8 cellular contexts compared by ENCODE assay signal in genomic region chr17:76268015-76268749, GRCh38. TPM values are rescaled to one million over a fixed set of nuclear protein-coding genes. Genes with fewer than 3 reads are reported as not detected.
DNase-seq lines count a peak whose midpoint lies in the region; ATAC-seq and TF ChIP-seq lines count a peak whose summit lies in the region.

No MANE protein-coding gene starts in this region.

- peak overlapping the region; percentile 80 for H3K27ac Mint-ChIP-seq in stimulated activated memory B cell treated with anti-CD40 and anti-IgM and Interleukin-4, amounts not matched to agents 10 μg/mL and 1 μg/mL and 100 μg/mL, for 72 hours

- no peaks in the 10 kb centered on the region for H3K27me3 Mint-ChIP-seq in stimulated activated memory B cell treated with anti-CD40 and anti-IgM and Interleukin-4, amounts not matched to agents 10 μg/mL and 1 μg/mL and 100 μg/mL, for 72 hours

- peak overlapping the region; percentile 98 for H3K4me3 Mint-ChIP-seq in stimulated activated memory B cell treated with anti-CD40 and anti-IgM and Interleukin-4, amounts not matched to agents 10 μg/mL and 1 μg/mL and 100 μg/mL, for 72 hours

- no peak for TF ChIP-seq CTCF in dorsolateral prefrontal cortex (IDR thresholded peaks at IDR 0.05 in 54 of 56, conservative IDR thresholded peaks at IDR 0.05 in 2 of 56; ENCODE audit: low read depth in 1 of 56, partially characterized antibody in 56 of 56)

- ATAC-seq in stimulated activated memory B cell treated with anti-CD40 and anti-IgM and Interleukin-4, amounts not matched to agents 10 μg/mL and 1 μg/mL and 100 μg/mL, for 72 hours = no peak
- ATAC-seq in HG03159 (IDR thresholded peaks at IDR 0.05; ENCODE audit: unreplicated experiment) = no peak

- H3K4me1 Mint-ChIP-seq in stimulated activated memory B cell treated with anti-CD40 and anti-IgM and Interleukin-4, amounts not matched to agents 10 μg/mL and 1 μg/mL and 100 μg/mL, for 72 hours = peaks cover 71% of the 10 kb centered on the region

- H3K36me3 ChIP-seq in mesodermal cell (ENCODE audit: control insufficient read depth, insufficient read depth, low read length) = peaks cover 45% of the 10 kb centered on the region

- intact Hi-C loops in dorsolateral prefrontal cortex (cut with DNase I) = loop anchor here in 1 of 2 donors (5.0 kb wide), 1 partner anchor 101 kb away; no protein-coding TSS in a partner anchor

- no peaks in the 10 kb centered on the region for H3K9me3 Mint-ChIP-seq in stimulated activated memory B cell treated with anti-CD40 and anti-IgM and Interleukin-4, amounts not matched to agents 10 μg/mL and 1 μg/mL and 100 μg/mL, for 72 hours

- H3K9me3 ChIP-seq in mesodermal cell (ENCODE audit: control insufficient read depth, low read length) = no peaks in the 10 kb centered on the region

- DNase-seq in Ammon's horn (ENCODE audit: low spot score) (peak; percentile 89), KG1 (lab: John Stamatoyannopoulos, UW) (peak; percentile 46), dorsolateral prefrontal cortex (peak; percentile 35 to 89 (median 73)), NCI-H748 treated with DMSO at 0.1 percent for 48 hours (lab: John Stamatoyannopoulos, UW) (no peak)
- DNase-seq in activated CD4-positive, alpha-beta T cell treated with anti-CD3 and anti-CD28 coated beads, Interleukin-2, amount 50 U/mL, for 24 hours (ENCODE audit: low read depth in 1 of 2, low spot score in 1 of 2) = peak; percentile 56 to 75

- H3K27me3 ChIP-seq in dorsolateral prefrontal cortex = no peaks in the 10 kb centered on the region

- H3K4me1 ChIP-seq in mesodermal cell (ENCODE audit: control insufficient read depth, insufficient read depth, low read length, poor library complexity, severe bottlenecking) = peaks cover 46% of the 10 kb centered on the region

- H3K4me3 ChIP-seq in dorsolateral prefrontal cortex (peak overlapping the region in 30 of 59 donors; percentile 1 to 95 (median 31)), mesodermal cell (ENCODE audit: extremely low read depth, insufficient read depth, low read length, poor library complexity, severe bottlenecking) (peak overlapping the region; percentile 8)

- peaks cover 21% of the 10 kb centered on the region for H3K36me3 Mint-ChIP-seq in stimulated activated memory B cell treated with anti-CD40 and anti-IgM and Interleukin-4, amounts not matched to agents 10 μg/mL and 1 μg/mL and 100 μg/mL, for 72 hours

- WGBS in mesodermal cell (ENCODE audit: insufficient coverage in 2 of 2), 2 experiments = 80 to 87% methylated on average over 2 to 6 of the region's 9 CpGs

- peak overlapping the region; percentile 11 to 96 (median 85) for H3K27ac ChIP-seq in dorsolateral prefrontal cortex
- peak overlapping the region; percentile 53 for H3K27ac ChIP-seq in mesodermal cell (ENCODE audit: low read depth, low read length, severe bottlenecking)

RNA-seq across cellular contexts. Expression of gene UBALD2, which starts 3.0 kb away (rescaled TPM):
- 10 to 100 TPM; 23.4 to 76.2 (median 37.1) TPM for total RNA-seq in dorsolateral prefrontal cortex
- 133 TPM for polyA plus RNA-seq in mesodermal cell (2013, experiment 1 of 2)
- polyA plus RNA-seq in mesodermal cell (2013, experiment 2 of 2) = 96.3 TPM

RNA-seq across cellular contexts. Expression of gene RNF157, which starts 27.9 kb away (rescaled TPM):
- total RNA-seq in dorsolateral prefrontal cortex = 100 to 1,000 TPM in 116 of 120 experiments, 10 to 100 TPM in 4; 66.1 to 191 (median 137) TPM
- polyA plus RNA-seq in mesodermal cell (2013, experiment 1 of 2) = 7.1 TPM
- 5.3 TPM for polyA plus RNA-seq in mesodermal cell (2013, experiment 2 of 2)

RNA-seq across cellular contexts. Expression of gene QRICH2, which starts 39.9 kb away (rescaled TPM):
- total RNA-seq in dorsolateral prefrontal cortex = 10 to 100 TPM in 81 of 120 experiments, 1 to 10 TPM in 39; 4.3 to 28.6 (median 11.3) TPM
- polyA plus RNA-seq in mesodermal cell (2013, experiment 1 of 2) = 1.4 TPM
- 0.71 TPM for polyA plus RNA-seq in mesodermal cell (2013, experiment 2 of 2)
